Comparison of ENCODE assay signal across 12 cellular contexts in the genomic region with DNA sequence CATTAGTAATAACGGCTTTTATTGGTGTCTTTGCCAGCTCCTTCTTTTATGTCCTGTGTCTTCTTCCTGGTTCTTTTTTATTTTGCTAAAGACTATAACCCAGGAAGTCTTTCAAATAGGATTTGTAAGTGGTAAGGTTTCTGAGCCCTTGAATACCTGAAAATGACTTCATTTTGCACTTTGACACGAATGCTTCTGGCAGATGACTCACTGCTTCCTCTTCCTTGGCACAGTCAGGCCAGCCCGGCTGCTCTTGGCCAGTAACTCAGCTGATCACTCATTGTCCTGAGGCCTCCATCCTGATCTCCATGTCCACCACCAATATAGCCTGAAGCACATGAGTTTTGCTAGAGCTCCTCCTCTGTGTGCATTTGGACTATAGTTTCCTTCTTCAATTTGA. TPM values are rescaled to one million over a fixed set of nuclear protein-coding genes. Genes with fewer than 3 reads are reported as not detected.
A peak's percentile ranks its signal among the peaks of the same experiment; 100 is the strongest.
DNase-seq lines count a peak whose midpoint lies in the region; ATAC-seq, FAIRE-seq and TF ChIP-seq lines count a peak whose summit lies in the region.
"Had no signal": no experiment of that assay in that cellular context is flagged by ENCODE, and none has a peak within 500 bp of the region (broad histone marks: within the 10 kb centered on the region; RNA-seq: fewer than 3 reads in every experiment).

No MANE protein-coding gene starts in this region.

- no peak for FAIRE-seq in kidney (lab: Jason Lieb, UNC)
- FAIRE-seq: GM12891 had no signal

- WGBS in suprapubic skin, result 27% methylated on average over 3 of the region's 3 CpGs

- ATAC-seq in Right ventricle myocardium superior (ENCODE audit: poor library complexity), result peak; percentile 71
- ATAC-seq in Right ventricle myocardium inferior, result no peak
- no peak for ATAC-seq in HG02938 (IDR thresholded peaks at IDR 0.05; ENCODE audit: unreplicated experiment)
- ATAC-seq in GM18909 (IDR thresholded peaks at IDR 0.05; ENCODE audit: poor library complexity, unreplicated experiment), result no peak
- no peak for ATAC-seq in HG02970 (IDR thresholded peaks at IDR 0.05; ENCODE audit: low FRiP score, unreplicated experiment)

- TF ChIP-seq POLR2A in suprapubic skin (IDR thresholded peaks at IDR 0.05), result no peak

- H3K4me1 ChIP-seq in kidney (ENCODE audit: control insufficient read depth in 1 of 2, insufficient read depth in 1 of 2, low read depth in 1 of 2, low read length in 2 of 2), result peaks cover 0 to 6% of the 10 kb centered on the region in 2 donors
- no peaks in the 10 kb centered on the region for H3K4me1 ChIP-seq in suprapubic skin

- DNase-seq in Right ventricle myocardium superior (no peak), Right ventricle myocardium inferior (ENCODE audit: missing footprints) (no peak), astrocyte of the hippocampus (ENCODE audit: low read depth, low spot score) (peak; percentile 53), kidney (peak; percentile 81), suprapubic skin (ENCODE audit: low spot score in 2 of 2) (no peak)
- DNase-seq: GOT3; nucleus accumbens; stimulated activated CD8-positive, alpha-beta memory T cell treated with anti-CD3 and anti-CD28 coated beads, Interleukin-4, amount 100 ng/mL, for 48 hours had no signal

- H3K9me3 ChIP-seq in kidney (ENCODE audit: control insufficient read depth in 1 of 2, low read length in 2 of 2), result peaks cover 0 to 8% of the 10 kb centered on the region in 2 donors
- H3K9me3 ChIP-seq in suprapubic skin, result no peaks in the 10 kb centered on the region

- no peak for TF ChIP-seq CTCF in kidney (IDR thresholded peaks at IDR 0.05; ENCODE audit: borderline replicate concordance, extremely low read depth, insufficient read depth)
- TF ChIP-seq CTCF in suprapubic skin (IDR thresholded peaks at IDR 0.05), result no peak

- H3K4me3 ChIP-seq in kidney (ENCODE audit: low read length in 2 of 2) (no peak overlapping the region), suprapubic skin (no peak overlapping the region)

- TF ChIP-seq EP300 in suprapubic skin (IDR thresholded peaks at IDR 0.05), result no peak

- intact Hi-C loops in Right ventricle myocardium superior (cut with DNase I) (no loop called here), Right ventricle myocardium inferior (cut with DNase I) (no loop called here), kidney (cut with DNase I) (no loop called here)

- no peaks in the 10 kb centered on the region for H3K27me3 ChIP-seq in suprapubic skin

- H3K9ac ChIP-seq in kidney (ENCODE audit: low read length in 2 of 2), result no peak overlapping the region

- H3K36me3 ChIP-seq in kidney (ENCODE audit: control insufficient read depth in 1 of 2, insufficient read depth in 2 of 2, low read length in 2 of 2), result peaks cover 2 to 8% of the 10 kb centered on the region in 2 donors
- H3K36me3 ChIP-seq in suprapubic skin, result peaks cover 6% of the 10 kb centered on the region

- no peak overlapping the region for H3K27ac ChIP-seq in kidney (ENCODE audit: low read depth in 2 of 2, low read length in 2 of 2)
- H3K27ac ChIP-seq in suprapubic skin, result no peak overlapping the region

RNA-seq across cellular contexts. Expression of gene NR2E3, which starts 48.7 kb away (rescaled TPM):
- 0.70 TPM for total RNA-seq in Right ventricle myocardium superior
- total RNA-seq in Right ventricle myocardium inferior, result not detected
- total RNA-seq in kidney, result 0.19 TPM
- polyA plus RNA-seq in kidney (ENCODE audit: insufficient read depth, low read depth, low replicate concordance), result not detected
- total RNA-seq in suprapubic skin, result under 1 TPM in 1 of 4 donors, not detected in 3; 0.48 TPM

Comparison
In these comparisons a context has a peak if more than half of its experiments do, and no peak if none do; other contexts are left out.
1. DNase-seq: peak in astrocyte of the hippocampus (single experiment) and kidney (single experiment); none in Right ventricle myocardium superior (single experiment), Right ventricle myocardium inferior (single experiment) and suprapubic skin (0 of 2).